Comparison of ENCODE assay signal across 14 cellular contexts in genomic region chr14:22502551-22502950, GRCh38.
DNase-seq lines count a peak whose midpoint lies in the region; ATAC-seq and TF ChIP-seq lines count a peak whose summit lies in the region.
"Had no signal": no experiment of that assay in that cellular context is flagged by ENCODE, and none has a peak within 500 bp of the region (broad histone marks: within the 10 kb centered on the region; RNA-seq: fewer than 3 reads in every experiment).

No MANE protein-coding gene starts in this region.

- no peaks in the 10 kb centered on the region for H3K36me3 ChIP-seq in Karpas-422 (ENCODE audit: insufficient read depth, low read length)

- no peak overlapping the region for H3K4me3 ChIP-seq in Karpas-422 (ENCODE audit: low read length)

- no peaks in the 10 kb centered on the region for H3K27me3 Mint-ChIP-seq in activated T-cell treated with anti-CD3 and anti-CD28 coated beads, Interleukin-2, amount 50 U/mL, for 24 hours
- no peaks in the 10 kb centered on the region for H3K27me3 Mint-ChIP-seq in T-helper 17 cell
- H3K27me3 Mint-ChIP-seq in stimulated activated naive CD8-positive, alpha-beta T cell treated with anti-CD3 and anti-CD28 coated beads, Interleukin-15, amount 100 ng/mL, for 72 hours, result no peaks in the 10 kb centered on the region

- no peak overlapping the region for H3K27ac ChIP-seq in Karpas-422 (ENCODE audit: low read length)

- H3K4me3 Mint-ChIP-seq in activated T-cell treated with anti-CD3 and anti-CD28 coated beads, Interleukin-2, amount 50 U/mL, for 24 hours, result peak overlapping the region; percentile 86
- peak overlapping the region; percentile 85 for H3K4me3 Mint-ChIP-seq in T-helper 17 cell
- peak overlapping the region; percentile 88 to 90 for H3K4me3 Mint-ChIP-seq in stimulated activated naive CD8-positive, alpha-beta T cell treated with anti-CD3 and anti-CD28 coated beads, Interleukin-15, amount 100 ng/mL, for 72 hours
- H3K4me3 Mint-ChIP-seq: neural crest cell had no signal

- H3K4me1 Mint-ChIP-seq in activated T-cell treated with anti-CD3 and anti-CD28 coated beads, Interleukin-2, amount 50 U/mL, for 24 hours (ENCODE audit: low read depth), result peaks cover 74% of the 10 kb centered on the region
- peaks cover 36% of the 10 kb centered on the region for H3K4me1 Mint-ChIP-seq in T-helper 17 cell
- H3K4me1 Mint-ChIP-seq in stimulated activated naive CD8-positive, alpha-beta T cell treated with anti-CD3 and anti-CD28 coated beads, Interleukin-15, amount 100 ng/mL, for 72 hours, result peaks cover 17% of the 10 kb centered on the region

- no peak for DNase-seq in activated T-cell treated with anti-CD3 and anti-CD28 coated beads, Interleukin-2, amount 50 U/mL, for 24 hours
- DNase-seq in activated T-cell treated with anti-CD3 and anti-CD28 coated beads for 4 hours, result no peak
- DNase-seq in T-helper 17 cell, result no peak
- no peak for DNase-seq in stimulated activated naive CD8-positive, alpha-beta T cell treated with anti-CD3 and anti-CD28 coated beads, Interleukin-15, amount 100 ng/mL, for 72 hours
- DNase-seq in DMS153 treated with DMSO at 0.1 percent for 48 hours (lab: John Stamatoyannopoulos, UW; ENCODE audit: unreplicated experiment), result no peak
- DNase-seq in Karpas-422, result no peak
- DNase-seq: DMS53, left colon, MM.1S, NCI-H2107 had no signal

- no peaks in the 10 kb centered on the region for H4K20me1 ChIP-seq in Karpas-422 (ENCODE audit: insufficient read depth, low read depth, low read length)

- ATAC-seq in T-helper 17 cell, result no peak
- ATAC-seq in esophagus mucosa, result peak; percentile 19
- ATAC-seq in stimulated activated naive CD8-positive, alpha-beta T cell treated with anti-CD3 and anti-CD28 coated beads, Interleukin-15, amount 100 ng/mL, for 72 hours, result no peak
- ATAC-seq in SK-N-SH treated with all-trans-retinoic acid at 6 μM for 48 hours, result no peak
- ATAC-seq: activated CD4-positive, CD25-positive, alpha-beta regulatory T cell treated with anti-CD3 and anti-CD28 coated beads, Interleukin-2, amount 50 U/mL, for 24 hours; left colon had no signal

- no peaks in the 10 kb centered on the region for H3K9me3 ChIP-seq in T-helper 17 cell (ENCODE audit: control insufficient read depth, low read length, poor library complexity, severe bottlenecking)
- H3K9me3 ChIP-seq in Karpas-422 (ENCODE audit: low read length), result no peaks in the 10 kb centered on the region

- no peak overlapping the region for H3K9ac ChIP-seq in Karpas-422 (ENCODE audit: low read length)

- H3K27me3 ChIP-seq in Karpas-422 (ENCODE audit: low read length), result no peaks in the 10 kb centered on the region; the same call in 1 of the 2 replicates

- peaks cover 10% of the 10 kb centered on the region; the same call in 1 of the 2 replicates for H3K4me1 ChIP-seq in Karpas-422 (ENCODE audit: low read length)

- peaks cover 94% of the 10 kb centered on the region for H3K36me3 Mint-ChIP-seq in activated T-cell treated with anti-CD3 and anti-CD28 coated beads, Interleukin-2, amount 50 U/mL, for 24 hours (ENCODE audit: low read depth)
- H3K36me3 Mint-ChIP-seq in T-helper 17 cell (ENCODE audit: low read depth), result peaks cover 9% of the 10 kb centered on the region

- no peak overlapping the region for H3K4me2 ChIP-seq in Karpas-422 (ENCODE audit: low read depth, low read length, poor library complexity, severe bottlenecking)

- H3K9me3 Mint-ChIP-seq in activated T-cell treated with anti-CD3 and anti-CD28 coated beads, Interleukin-2, amount 50 U/mL, for 24 hours, result no peaks in the 10 kb centered on the region
- H3K9me3 Mint-ChIP-seq in stimulated activated naive CD8-positive, alpha-beta T cell treated with anti-CD3 and anti-CD28 coated beads, Interleukin-15, amount 100 ng/mL, for 72 hours, result no peaks in the 10 kb centered on the region
- H3K9me3 Mint-ChIP-seq: neural crest cell had no signal

- H2AFZ ChIP-seq in Karpas-422 (ENCODE audit: low read length), result no peak overlapping the region

- no peaks in the 10 kb centered on the region for H3K9me2 ChIP-seq in Karpas-422 (replicated peaks; ENCODE audit: insufficient read depth, low read length)

- H3K27ac Mint-ChIP-seq in activated T-cell treated with anti-CD3 and anti-CD28 coated beads, Interleukin-2, amount 50 U/mL, for 24 hours, result peak overlapping the region; percentile 99
- H3K27ac Mint-ChIP-seq in T-helper 17 cell, result peak overlapping the region; percentile 100
- peak overlapping the region; percentile 89 to 94 for H3K27ac Mint-ChIP-seq in stimulated activated naive CD8-positive, alpha-beta T cell treated with anti-CD3 and anti-CD28 coated beads, Interleukin-15, amount 100 ng/mL, for 72 hours

- H3K79me2 ChIP-seq in Karpas-422 (ENCODE audit: low read length), result no peaks in the 10 kb centered on the region

TF ChIP-seq in SK-N-SH treated with all-trans-retinoic acid at 6 μM for 48 hours, 23 proteins besides CTCF, POLR2A, EP300 and RAD21:
- no peak for TF ChIP-seq ZFP30 (CRISPR knock-in tag; IDR thresholded peaks at IDR 0.05)
- TF ChIP-seq ZNF70 (CRISPR knock-in tag; IDR thresholded peaks at IDR 0.05), result no peak
- TF ChIP-seq CSRNP3 (CRISPR knock-in tag; IDR thresholded peaks at IDR 0.05), result no peak
- TF ChIP-seq RARB (CRISPR knock-in tag; IDR thresholded peaks at IDR 0.05), result no peak
- TF ChIP-seq ZC3H10 (CRISPR knock-in tag; IDR thresholded peaks at IDR 0.05), result no peak
- no peak for TF ChIP-seq TSHZ2 (CRISPR knock-in tag; IDR thresholded peaks at IDR 0.05)
- no peak for TF ChIP-seq ARNTL (CRISPR knock-in tag; IDR thresholded peaks at IDR 0.05; ENCODE audit: borderline replicate concordance, low read depth)
- no peak for TF ChIP-seq ZFP3 (CRISPR knock-in tag; IDR thresholded peaks at IDR 0.05)
- no peak for TF ChIP-seq CREB5 (CRISPR knock-in tag; IDR thresholded peaks at IDR 0.05; ENCODE audit: low read depth)
